In genomic region chr13:46010148-46010547, GRCh38 we compare ENCODE assay signal across 1 cellular context.
TF ChIP-seq lines count a peak whose summit lies in the region.

No MANE protein-coding gene starts in this region.

TF ChIP-seq in GM23338, 12 proteins besides CTCF, POLR2A, EP300 and RAD21 (continued from another document):
- TF ChIP-seq ZNF462 (CRISPR knock-in tag; IDR thresholded peaks at IDR 0.05), result no peak
- TF ChIP-seq NANOG (IDR thresholded peaks at IDR 0.05; ENCODE audit: borderline replicate concordance), result no peak
- TF ChIP-seq STAT1 (IDR thresholded peaks at IDR 0.05; ENCODE audit: unreplicated experiment), result no peak
- no peak for TF ChIP-seq CREB1 (CRISPR knock-in tag; IDR thresholded peaks at IDR 0.05; ENCODE audit: low read depth)
- TF ChIP-seq EZH2phosphoT487 (IDR thresholded peaks at IDR 0.05; ENCODE audit: unreplicated experiment), result no peak
- TF ChIP-seq ZNF114 (CRISPR knock-in tag; IDR thresholded peaks at IDR 0.05), result no peak
- TF ChIP-seq POLR2AphosphoS5 (IDR thresholded peaks at IDR 0.05; ENCODE audit: low read depth), result no peak
